Comparison of ENCODE assay signal across 1 cellular context in genomic region chr22:39238561-39238960, GRCh38.
TF ChIP-seq lines count a peak whose summit lies in the region.

No MANE protein-coding gene starts in this region.

TF ChIP-seq in H1, 55 proteins besides CTCF, POLR2A, EP300 and RAD21:
- TF ChIP-seq SAP30 (IDR thresholded peaks at IDR 0.05; ENCODE audit: insufficient read depth, insufficient replicate concordance, low read length), result no peak
- TF ChIP-seq MAX (IDR thresholded peaks at IDR 0.05), result no peak
- TF ChIP-seq CHD7 (IDR thresholded peaks at IDR 0.05; ENCODE audit: insufficient replicate concordance, low read length), result no peak
- no peak for TF ChIP-seq JUN (IDR thresholded peaks at IDR 0.05; ENCODE audit: low read depth, low read length)
- TF ChIP-seq ASH2L (IDR thresholded peaks at IDR 0.05; ENCODE audit: low read length), result no peak
- TF ChIP-seq RXRA (IDR thresholded peaks at IDR 0.05; ENCODE audit: insufficient read depth, low read depth, low read length), result no peak
- no peak for TF ChIP-seq SP4 (IDR thresholded peaks at IDR 0.05; ENCODE audit: low read length)
- TF ChIP-seq NRF1 (IDR thresholded peaks at IDR 0.05; ENCODE audit: low read depth, low read length), result no peak
- no peak for TF ChIP-seq PHF8 (conservative IDR thresholded peaks at IDR 0.05; ENCODE audit: low read depth, low read length)
- no peak for TF ChIP-seq JUND (IDR thresholded peaks at IDR 0.05; ENCODE audit: low read length)
- TF ChIP-seq, protein P1, sequence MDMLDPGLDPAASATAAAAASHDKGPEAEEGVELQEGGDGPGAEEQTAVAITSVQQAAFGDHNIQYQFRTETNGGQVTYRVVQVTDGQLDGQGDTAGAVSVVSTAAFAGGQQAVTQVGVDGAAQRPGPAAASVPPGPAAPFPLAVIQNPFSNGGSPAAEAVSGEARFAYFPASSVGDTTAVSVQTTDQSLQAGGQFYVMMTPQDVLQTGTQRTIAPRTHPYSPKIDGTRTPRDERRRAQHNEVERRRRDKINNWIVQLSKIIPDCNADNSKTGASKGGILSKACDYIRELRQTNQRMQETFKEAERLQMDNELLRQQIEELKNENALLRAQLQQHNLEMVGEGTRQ (IDR thresholded peaks at IDR 0.05; ENCODE audit: low read length), result no peak
- TF ChIP-seq NANOG (IDR thresholded peaks at IDR 0.05; ENCODE audit: insufficient read depth, low read depth, low read length, poor library complexity, severe bottlenecking), result no peak
- TF ChIP-seq CHD1 (IDR thresholded peaks at IDR 0.05; ENCODE audit: low read depth, low read length), result no peak
- no peak for TF ChIP-seq RFX5 (IDR thresholded peaks at IDR 0.05; ENCODE audit: borderline replicate concordance, low read depth, low read length)
- no peak for TF ChIP-seq E2F6 (IDR thresholded peaks at IDR 0.05)
- TF ChIP-seq POLR2AphosphoS5 (IDR thresholded peaks at IDR 0.05; ENCODE audit: low read depth, low read length), result no peak
- no peak for TF ChIP-seq SP1 (IDR thresholded peaks at IDR 0.05; ENCODE audit: low read depth, low read length)
- TF ChIP-seq TEAD4 (IDR thresholded peaks at IDR 0.05; ENCODE audit: low read depth, low read length), result no peak
- TF ChIP-seq, protein P2, sequence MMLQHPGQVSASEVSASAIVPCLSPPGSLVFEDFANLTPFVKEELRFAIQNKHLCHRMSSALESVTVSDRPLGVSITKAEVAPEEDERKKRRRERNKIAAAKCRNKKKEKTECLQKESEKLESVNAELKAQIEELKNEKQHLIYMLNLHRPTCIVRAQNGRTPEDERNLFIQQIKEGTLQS (IDR thresholded peaks at IDR 0.05; ENCODE audit: insufficient read depth, low read depth, low read length), result no peak
